ENCODE assay signal across 14 cellular contexts in the genomic region with DNA sequence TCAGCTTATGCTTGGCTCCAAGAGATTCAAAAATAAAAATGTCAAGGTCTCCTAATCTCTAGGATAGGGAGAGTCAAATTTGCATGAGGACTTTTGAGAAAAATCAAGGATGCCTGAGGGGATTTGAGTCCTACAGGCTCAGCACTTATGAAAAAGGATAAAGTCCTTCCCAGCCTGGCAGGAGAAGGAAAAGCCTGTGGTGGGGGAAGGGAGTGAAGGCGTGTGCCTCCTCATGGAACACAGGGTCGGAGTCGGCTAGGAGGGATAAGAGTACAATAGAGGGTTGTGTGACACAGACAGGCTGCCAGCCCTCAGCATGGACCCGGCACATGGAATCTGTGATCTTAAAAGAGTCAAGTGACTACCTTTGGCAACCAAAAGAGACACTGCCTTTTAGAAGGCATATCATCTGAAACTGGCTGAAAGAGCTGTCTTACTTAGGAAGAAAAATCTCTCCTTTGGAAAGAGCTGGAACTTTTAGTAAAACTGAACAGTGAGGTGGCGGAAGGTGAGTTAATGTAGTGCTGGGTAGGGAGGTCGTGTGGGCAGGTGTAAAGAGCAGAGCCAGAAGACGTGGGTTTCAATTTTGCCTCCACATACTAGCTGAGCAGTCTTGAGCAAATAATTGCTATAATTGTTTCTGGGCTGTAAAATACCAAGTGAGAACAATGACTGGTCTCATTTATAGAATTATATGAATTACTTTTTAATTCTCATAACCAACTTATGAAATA. TPM values are rescaled to one million over a fixed set of nuclear protein-coding genes. Genes with fewer than 3 reads are reported as not detected.
DNase-seq lines count a peak whose midpoint lies in the region; ATAC-seq lines count a peak whose summit lies in the region.
"Had no signal": no experiment of that assay in that cellular context is flagged by ENCODE, and none has a peak within 500 bp of the region (broad histone marks: within the 10 kb centered on the region; RNA-seq: fewer than 3 reads in every experiment).

No MANE protein-coding gene starts in this region.

- H3K4me1 Mint-ChIP-seq in activated CD4-positive, alpha-beta T cell treated with anti-CD3 and anti-CD28 coated beads, Interleukin-2, amount 10 ng/mL, durations not matched to agents 24 days and 14 days: peaks cover 36% of the 10 kb centered on the region
- H3K4me1 Mint-ChIP-seq in activated naive CD8-positive, alpha-beta T cell (ENCODE audit: low read depth): peaks cover 8% of the 10 kb centered on the region
- H3K4me1 Mint-ChIP-seq in stimulated activated effector memory CD8-positive, alpha-beta T cell treated with anti-CD3 and anti-CD28 coated beads, Interleukin-12 subunit alpha, Interleukin-12 subunit beta, amount 100 ng/mL, for 72 hours: peaks cover 44% of the 10 kb centered on the region
- H3K4me1 Mint-ChIP-seq: activated B cell treated with CpG ODN at 0.5 μM for 24 hours had no signal

- no peak for DNase-seq in activated CD4-positive, alpha-beta T cell treated with anti-CD3 and anti-CD28 coated beads, Interleukin-2, amount 10 ng/mL, durations not matched to agents 24 days and 14 days
- DNase-seq in activated CD4-positive, alpha-beta T cell treated with anti-CD3 and anti-CD28 coated beads for 4 hours: no peak
- DNase-seq in left kidney (ENCODE audit: low read depth, low spot score) (peak; percentile 33), NOMO-1 (lab: John Stamatoyannopoulos, UW; ENCODE audit: unreplicated experiment in 2 of 2) (no peak), D341Med (ENCODE audit: low spot score) (no peak)
- DNase-seq in stimulated activated effector memory CD8-positive, alpha-beta T cell treated with anti-CD3 and anti-CD28 coated beads, Interleukin-12 subunit alpha, Interleukin-12 subunit beta, amount 100 ng/mL, for 72 hours (ENCODE audit: low spot score in 2 of 2): no peak
- DNase-seq: activated B cell treated with CpG ODN at 0.5 μM for 24 hours; activated T-cell treated with anti-CD3 and anti-CD28 coated beads, Interleukin-2, amount 50 U/mL, for 24 hours; DND-41; NCI-H510A; SIG-M5; stimulated activated CD4-positive, alpha-beta T cell treated with anti-CD3 and anti-CD28 coated beads, Interleukin-1b, Interleukin-23, amount 100 ng/mL, for 48 hours had no signal

- H3K9me3 Mint-ChIP-seq in activated CD4-positive, alpha-beta T cell treated with anti-CD3 and anti-CD28 coated beads, Interleukin-2, amount 10 ng/mL, durations not matched to agents 24 days and 14 days: peaks cover 8% of the 10 kb centered on the region
- H3K9me3 Mint-ChIP-seq in activated naive CD8-positive, alpha-beta T cell (ENCODE audit: low read depth): no peaks in the 10 kb centered on the region
- H3K9me3 Mint-ChIP-seq in stimulated activated effector memory CD8-positive, alpha-beta T cell treated with anti-CD3 and anti-CD28 coated beads, Interleukin-12 subunit alpha, Interleukin-12 subunit beta, amount 100 ng/mL, for 72 hours: no peaks in the 10 kb centered on the region
- H3K9me3 Mint-ChIP-seq: activated B cell treated with CpG ODN at 0.5 μM for 24 hours; activated T-cell treated with anti-CD3 and anti-CD28 coated beads, Interleukin-2, amount 50 U/mL, for 24 hours had no signal

- H3K4me3 Mint-ChIP-seq in activated CD4-positive, alpha-beta T cell treated with anti-CD3 and anti-CD28 coated beads, Interleukin-2, amount 10 ng/mL, durations not matched to agents 24 days and 14 days: peak overlapping the region; percentile 9
- no peak overlapping the region for H3K4me3 Mint-ChIP-seq in activated naive CD8-positive, alpha-beta T cell
- no peak overlapping the region for H3K4me3 Mint-ChIP-seq in stimulated activated effector memory CD8-positive, alpha-beta T cell treated with anti-CD3 and anti-CD28 coated beads, Interleukin-12 subunit alpha, Interleukin-12 subunit beta, amount 100 ng/mL, for 72 hours
- H3K4me3 Mint-ChIP-seq: activated B cell treated with CpG ODN at 0.5 μM for 24 hours; activated T-cell treated with anti-CD3 and anti-CD28 coated beads, Interleukin-2, amount 50 U/mL, for 24 hours had no signal

- intact Hi-C loops in activated CD4-positive, alpha-beta T cell treated with anti-CD3 and anti-CD28 coated beads, Interleukin-2, amount 10 ng/mL, durations not matched to agents 24 days and 14 days (cut with micrococcal nuclease): no loop called here

- no peak for ATAC-seq in stimulated activated effector memory CD8-positive, alpha-beta T cell treated with anti-CD3 and anti-CD28 coated beads, Interleukin-12 subunit alpha, Interleukin-12 subunit beta, amount 100 ng/mL, for 72 hours
- ATAC-seq in GM18520 (IDR thresholded peaks at IDR 0.05; ENCODE audit: unreplicated experiment): no peak

- H3K36me3 Mint-ChIP-seq in activated CD4-positive, alpha-beta T cell treated with anti-CD3 and anti-CD28 coated beads, Interleukin-2, amount 10 ng/mL, durations not matched to agents 24 days and 14 days (ENCODE audit: low read depth): no peaks in the 10 kb centered on the region
- no peaks in the 10 kb centered on the region for H3K36me3 Mint-ChIP-seq in activated naive CD8-positive, alpha-beta T cell
- no peaks in the 10 kb centered on the region for H3K36me3 Mint-ChIP-seq in stimulated activated effector memory CD8-positive, alpha-beta T cell treated with anti-CD3 and anti-CD28 coated beads, Interleukin-12 subunit alpha, Interleukin-12 subunit beta, amount 100 ng/mL, for 72 hours

- peak overlapping the region; percentile 68 for H3K27ac Mint-ChIP-seq in activated CD4-positive, alpha-beta T cell treated with anti-CD3 and anti-CD28 coated beads, Interleukin-2, amount 10 ng/mL, durations not matched to agents 24 days and 14 days
- peak overlapping the region; percentile 23 for H3K27ac Mint-ChIP-seq in activated naive CD8-positive, alpha-beta T cell
- H3K27ac Mint-ChIP-seq in stimulated activated effector memory CD8-positive, alpha-beta T cell treated with anti-CD3 and anti-CD28 coated beads, Interleukin-12 subunit alpha, Interleukin-12 subunit beta, amount 100 ng/mL, for 72 hours: peak overlapping the region; percentile 70
- H3K27ac Mint-ChIP-seq: activated B cell treated with CpG ODN at 0.5 μM for 24 hours; activated T-cell treated with anti-CD3 and anti-CD28 coated beads, Interleukin-2, amount 50 U/mL, for 24 hours had no signal

- no peaks in the 10 kb centered on the region for H3K27me3 Mint-ChIP-seq in activated CD4-positive, alpha-beta T cell treated with anti-CD3 and anti-CD28 coated beads, Interleukin-2, amount 10 ng/mL, durations not matched to agents 24 days and 14 days
- no peaks in the 10 kb centered on the region for H3K27me3 Mint-ChIP-seq in activated naive CD8-positive, alpha-beta T cell
- H3K27me3 Mint-ChIP-seq: activated B cell treated with CpG ODN at 0.5 μM for 24 hours; activated T-cell treated with anti-CD3 and anti-CD28 coated beads, Interleukin-2, amount 50 U/mL, for 24 hours had no signal

RNA-seq across cellular contexts. Expression of a gene that starts 58.8 kb away (rescaled TPM):
- 87.6 and 88.4 TPM in 2 replicates for total RNA-seq in activated CD4-positive, alpha-beta T cell treated with anti-CD3 and anti-CD28 coated beads, Interleukin-2, amount 10 ng/mL, durations not matched to agents 24 days and 14 days
